ENCODE assay signal across 1 cellular context in genomic region chr3:177300039-177300833, GRCh38.
TF ChIP-seq lines count a peak whose summit lies in the region.

No MANE protein-coding gene starts in this region.

TF ChIP-seq in HepG2, 621 proteins besides CTCF, POLR2A, EP300 and RAD21 (continued from another document and continues in another):
- 0 out of 2 replicates have a peak, but pooled peaks have one; percentile 17 for TF ChIP-seq HIC2 (CRISPR knock-in tag; IDR thresholded peaks at IDR 0.05; ENCODE audit: low read depth)
- no peak for TF ChIP-seq RARA (CRISPR knock-in tag; IDR thresholded peaks at IDR 0.05)
- TF ChIP-seq FOSL2 (CRISPR knock-in tag; IDR thresholded peaks at IDR 0.05), result peak; percentile 56; the same call in 1 of the 2 replicates
- 0 out of 2 replicates have a peak, but pooled peaks have one; percentile 23 for TF ChIP-seq POGK (CRISPR knock-in tag; conservative IDR thresholded peaks at IDR 0.05)
- TF ChIP-seq STAT6 (CRISPR knock-in tag; IDR thresholded peaks at IDR 0.05; ENCODE audit: borderline replicate concordance), result no peak
- TF ChIP-seq ZBTB20 (CRISPR knock-in tag; IDR thresholded peaks at IDR 0.05; ENCODE audit: borderline replicate concordance, low read depth), result no peak
- TF ChIP-seq PRMT3 (CRISPR knock-in tag; IDR thresholded peaks at IDR 0.05; ENCODE audit: borderline replicate concordance, low read depth), result 0 out of 2 replicates have a peak, but pooled peaks have one; percentile 36
- TF ChIP-seq ZNF614 (CRISPR knock-in tag; IDR thresholded peaks at IDR 0.05; ENCODE audit: borderline replicate concordance), result no peak
- no peak for TF ChIP-seq ZNF720 (CRISPR knock-in tag; IDR thresholded peaks at IDR 0.05)
- peak; percentile 48; the same call in 1 of the 2 replicates for TF ChIP-seq ZNF501 (CRISPR knock-in tag; IDR thresholded peaks at IDR 0.05)
- TF ChIP-seq SALL1 (CRISPR knock-in tag; IDR thresholded peaks at IDR 0.05), result peak; percentile 57
- TF ChIP-seq POGZ (CRISPR knock-in tag; IDR thresholded peaks at IDR 0.05), result 0 out of 2 replicates have a peak, but pooled peaks have one; percentile 46
- TF ChIP-seq FOXP1 (IDR thresholded peaks at IDR 0.05), result no peak
- peak; percentile 25; the same call in 1 of the 2 replicates for TF ChIP-seq FOXP1 (CRISPR knock-in tag; IDR thresholded peaks at IDR 0.05)
- TF ChIP-seq MED1 (CRISPR knock-in tag; IDR thresholded peaks at IDR 0.05), result peak; percentile 35; the same call in 1 of the 2 replicates
- no peak for TF ChIP-seq SCMH1 (CRISPR knock-in tag; IDR thresholded peaks at IDR 0.05; ENCODE audit: borderline replicate concordance)
- no peak for TF ChIP-seq KLF15 (CRISPR knock-in tag; IDR thresholded peaks at IDR 0.05; ENCODE audit: borderline replicate concordance)
- peak; percentile 18; the same call in 1 of the 2 replicates for TF ChIP-seq NCOA2 (CRISPR knock-in tag; IDR thresholded peaks at IDR 0.05)
- TF ChIP-seq ZNF382 (CRISPR knock-in tag; IDR thresholded peaks at IDR 0.05; ENCODE audit: borderline replicate concordance), result no peak
- peak; percentile 39; the same call in 1 of the 2 replicates for TF ChIP-seq PHF21A (CRISPR knock-in tag; IDR thresholded peaks at IDR 0.05)
- TF ChIP-seq MAZ (IDR thresholded peaks at IDR 0.05; ENCODE audit: borderline replicate concordance, low read depth, low read length), result no peak
- 0 out of 2 replicates have a peak, but pooled peaks have one; percentile 37 for TF ChIP-seq MAZ (CRISPR knock-in tag; IDR thresholded peaks at IDR 0.05; ENCODE audit: low read depth)
- TF ChIP-seq ZNF512B (CRISPR knock-in tag; IDR thresholded peaks at IDR 0.05; ENCODE audit: borderline replicate concordance), result peak; percentile 54; the same call in 1 of the 2 replicates
- no peak for TF ChIP-seq KDM4B (CRISPR knock-in tag; IDR thresholded peaks at IDR 0.05)
- no peak for TF ChIP-seq ZFY (CRISPR knock-in tag; IDR thresholded peaks at IDR 0.05)
- no peak for TF ChIP-seq KAT2B (IDR thresholded peaks at IDR 0.05; ENCODE audit: borderline replicate concordance, low read depth, low read length)
- no peak for TF ChIP-seq TCF12 (IDR thresholded peaks at IDR 0.05)
- no peak for TF ChIP-seq TCF12 (CRISPR knock-in tag; IDR thresholded peaks at IDR 0.05)
- TF ChIP-seq CBX1 (IDR thresholded peaks at IDR 0.05; ENCODE audit: low read depth), result no peak
- TF ChIP-seq ZBTB40 (IDR thresholded peaks at IDR 0.05), result no peak
- TF ChIP-seq ZBTB40 (CRISPR knock-in tag; IDR thresholded peaks at IDR 0.05), result no peak
- no peak for TF ChIP-seq IKZF1 (IDR thresholded peaks at IDR 0.05)
- TF ChIP-seq HNF1B (CRISPR knock-in tag; IDR thresholded peaks at IDR 0.05), result peak; percentile 60
- TF ChIP-seq ZMYM4 (CRISPR knock-in tag; IDR thresholded peaks at IDR 0.05), result no peak
- 0 out of 2 replicates have a peak, but pooled peaks have one; percentile 13 for TF ChIP-seq TFAP4 (IDR thresholded peaks at IDR 0.05; ENCODE audit: borderline replicate concordance, low read depth)
- TF ChIP-seq ZNF792 (CRISPR knock-in tag; IDR thresholded peaks at IDR 0.05), result peak; percentile 12; the same call in 1 of the 2 replicates
- 0 out of 2 replicates have a peak, but pooled peaks have one; percentile 29 for TF ChIP-seq DPF2 (CRISPR knock-in tag; IDR thresholded peaks at IDR 0.05; ENCODE audit: borderline replicate concordance, low read depth)
- TF ChIP-seq AHR (CRISPR knock-in tag; IDR thresholded peaks at IDR 0.05), result no peak
- TF ChIP-seq ASH2L (IDR thresholded peaks at IDR 0.05; ENCODE audit: insufficient read length, low read depth, low read length), result peak; percentile 29
- TF ChIP-seq RXRA (CRISPR knock-in tag; IDR thresholded peaks at IDR 0.05), result peak; percentile 46; the same call in 1 of the 2 replicates
